ENCODE assay signal across 8 cellular contexts in genomic region chr13:27339299-27339698, GRCh38.
DNase-seq lines count a peak whose midpoint lies in the region; TF ChIP-seq lines count a peak whose summit lies in the region.

No MANE protein-coding gene starts in this region.

- H3K36me3 ChIP-seq in transverse colon = no peaks in the 10 kb centered on the region

- H3K4me1 ChIP-seq in transverse colon = no peaks in the 10 kb centered on the region

- TF ChIP-seq EP300 in transverse colon (IDR thresholded peaks at IDR 0.05; ENCODE audit: low read depth) = no peak

- intact Hi-C loops in transverse colon (cut with DNase I; ENCODE audit: low total_unique reads) = no loop called here

- CTCF ChIA-PET in HEK293T (lab: Yijun Ruan, JAX) = interaction anchor here (0.6 to 3.3 kb wide), 21 partner anchors 8 to 1826 kb away, joined by 3 to 22 read pairs (median 3); partner anchors contain the start of gene RASL11A

- no peak for TF ChIP-seq POLR2A in transverse colon (IDR thresholded peaks at IDR 0.05)

- POLR2A ChIA-PET in HEK293T (lab: Yijun Ruan, JAX) = no interaction called here

- in situ Hi-C loops in transverse colon (cut with MboI; ENCODE audit: low pct_ligation_motif_present in 1 of 4, low pct_unique_long_range_greater_than_20kb in 1 of 4, low sequenced_read_pairs in 3 of 4) = no loop called here

- H3K27ac ChIP-seq in transverse colon = no peak overlapping the region

- DNase-seq in EL (peak; percentile 55), HEK293T (ENCODE audit: extremely low spot score) (peak; percentile 65), NOMO-1 treated with DMSO at 0.1 percent for 48 hours (lab: John Stamatoyannopoulos, UW; ENCODE audit: unreplicated experiment) (peak; percentile 62), iPS DF 19.7 (ENCODE audit: low read depth, low spot score) (peak; percentile 75), transverse colon (peak; percentile 44), kidney tubule cell (ENCODE audit: low spot score) (no peak), NCI-H1105 (lab: John Stamatoyannopoulos, UW) (no peak)
- DNase-seq in activated T-cell treated with anti-CD3 and anti-CD28 coated beads, Interleukin-2, amount 50 U/mL, for 1 hour = peak; percentile 53

- 46% methylated on average over 6 of the region's 6 CpGs; no CpG with 5 or more reads in 1 of the 2 donors for WGBS in transverse colon (ENCODE audit: low coverage in 1 of 2), 2 donors

- H3K27me3 ChIP-seq in transverse colon = peaks cover 5% of the 10 kb centered on the region

- no peaks in the 10 kb centered on the region for H3K9me3 ChIP-seq in transverse colon

- TF ChIP-seq CTCF in transverse colon (IDR thresholded peaks at IDR 0.05) = peak in 3 of 5 experiments; percentile 29 to 45 (median 41)

- no peak overlapping the region for H3K4me3 ChIP-seq in transverse colon

TF ChIP-seq in HEK293T, 16 proteins besides CTCF, POLR2A, EP300 and RAD21:
- no peak for TF ChIP-seq BHLHE40 (IDR thresholded peaks at IDR 0.05; ENCODE audit: borderline replicate concordance)
- TF ChIP-seq L3MBTL2 (conservative IDR thresholded peaks at IDR 0.05) = no peak
- TF ChIP-seq SUZ12 (IDR thresholded peaks at IDR 0.05) = no peak
- TF ChIP-seq NFRKB (IDR thresholded peaks at IDR 0.05) = no peak
- no peak for TF ChIP-seq FOXA1 (IDR thresholded peaks at IDR 0.05)
- TF ChIP-seq CTBP1 (IDR thresholded peaks at IDR 0.05; ENCODE audit: borderline replicate concordance) = no peak
- TF ChIP-seq LEF1 (IDR thresholded peaks at IDR 0.05; ENCODE audit: borderline replicate concordance) = no peak
- no peak for TF ChIP-seq FOXK2 (IDR thresholded peaks at IDR 0.05)
- TF ChIP-seq TARDBP (IDR thresholded peaks at IDR 0.05) = no peak
- no peak for TF ChIP-seq ELF4 (IDR thresholded peaks at IDR 0.05)
- no peak for TF ChIP-seq ZNF384 (IDR thresholded peaks at IDR 0.05)
- TF ChIP-seq SP1 (IDR thresholded peaks at IDR 0.05) = no peak
- TF ChIP-seq ARNT (IDR thresholded peaks at IDR 0.05) = no peak
TF ChIP-seq in HEK293T: peak in this region for 0.

Comparison
In these comparisons a context has a peak if more than half of its experiments do, and no peak if none do; other contexts are left out.
1. DNase-seq: peak in EL (single experiment), HEK293T (single experiment), NOMO-1 treated with DMSO at 0.1 percent for 48 hours (single experiment), activated T-cell treated with anti-CD3 and anti-CD28 coated beads, Interleukin-2, amount 50 U/mL, for 1 hour (single experiment), iPS DF 19.7 (single experiment) and transverse colon (single experiment); none in kidney tubule cell (single experiment) and NCI-H1105 (single experiment).